In the genomic region with DNA sequence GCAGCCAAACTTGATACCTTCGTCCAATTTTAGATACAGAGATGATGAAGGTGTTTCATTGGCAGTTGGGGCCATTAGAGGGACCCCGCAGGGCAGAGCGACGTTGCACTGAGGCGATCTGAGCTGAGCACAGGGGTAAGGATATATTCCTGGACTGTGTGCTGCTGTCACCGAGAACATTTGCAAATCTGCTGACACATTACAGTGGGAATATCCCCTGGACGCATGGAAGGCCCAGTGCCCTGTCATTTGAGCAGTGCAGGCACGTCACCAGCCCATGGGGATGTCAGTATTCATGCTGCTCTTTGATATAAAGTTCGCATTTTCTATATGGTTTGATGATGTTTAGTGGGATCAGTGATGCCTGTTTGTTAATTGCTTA, we compare ENCODE assay signal across 8 cellular contexts. TPM values are rescaled to one million over a fixed set of nuclear protein-coding genes. Genes with fewer than 3 reads are reported as not detected.
A peak's percentile ranks its signal among the peaks of the same experiment; 100 is the strongest.
DNase-seq lines count a peak whose midpoint lies in the region; ATAC-seq and TF ChIP-seq lines count a peak whose summit lies in the region.

No MANE protein-coding gene starts in this region.

- intact Hi-C loops in left ventricle myocardium inferior (cut with micrococcal nuclease): loop anchor here (5.0 to 10.0 kb wide), 2 partner anchors 889 to 1637 kb away; partner anchors contain the start of gene RND3
- intact Hi-C loops in tibial artery (cut with DNase I; ENCODE audit: low total_unique reads): loop anchor here (5.0 to 10.0 kb wide), 3 partner anchors 1017 to 1637 kb away; no protein-coding TSS in a partner anchor

- no peak overlapping the region for H3K27ac ChIP-seq in left ventricle myocardium inferior (replicated peaks)
- no peak overlapping the region for H3K27ac ChIP-seq in tibial artery

- H3K36me3 ChIP-seq in left ventricle myocardium inferior: no peaks in the 10 kb centered on the region
- H3K36me3 ChIP-seq in tibial artery: no peaks in the 10 kb centered on the region

- H3K9me3 ChIP-seq in left ventricle myocardium inferior (replicated peaks) (peaks cover 7% of the 10 kb centered on the region), tibial artery (peaks cover 0 to 9% (median 3%) of the 10 kb centered on the region in 3 donors)

- ATAC-seq in GM18519 (IDR thresholded peaks at IDR 0.05; ENCODE audit: low FRiP score, unreplicated experiment) (no peak), GM21381 (IDR thresholded peaks at IDR 0.05; ENCODE audit: unreplicated experiment) (no peak)

- no peaks in the 10 kb centered on the region for H3K27me3 ChIP-seq in left ventricle myocardium inferior (ENCODE audit: low read depth)
- H3K27me3 ChIP-seq in tibial artery: no peaks in the 10 kb centered on the region

- TF ChIP-seq CTCF in left ventricle myocardium inferior (IDR thresholded peaks at IDR 0.05; ENCODE audit: borderline replicate concordance) (no peak), tibial artery (IDR thresholded peaks at IDR 0.05) (no peak)

- peaks cover 5% of the 10 kb centered on the region for H3K4me1 ChIP-seq in left ventricle myocardium inferior
- H3K4me1 ChIP-seq in tibial artery: peaks cover 0 to 5% (median 2%) of the 10 kb centered on the region in 4 donors

- peak overlapping the region; percentile 39 for H3K4me3 ChIP-seq in left ventricle myocardium inferior
- peak overlapping the region; percentile 34 to 37 for H3K4me3 ChIP-seq in tibial artery

- DNase-seq in activated naive CD4-positive, alpha-beta T cell treated with anti-CD3 and anti-CD28 coated beads, Interleukin-2, amount 50 U/mL, for 16 hours: peak; percentile 9
- DNase-seq in activated naive CD4-positive, alpha-beta T cell treated with Interleukin-2 at 50 U/mL for 16 hours: no peak
- DNase-seq in RPMI7951 (ENCODE audit: low read depth) (peak; percentile 57), left ventricle myocardium inferior (no peak), tibial artery (no peak), GDM1 (lab: John Stamatoyannopoulos, UW) (no peak)

RNA-seq across cellular contexts. Expression of gene MMADHC, which starts 10.4 kb away (rescaled TPM):
- 391 and 396 TPM in 2 replicates for total RNA-seq in RPMI7951 (2014; rRNA removed; shearing (Covaris generic))
- 109 TPM for total RNA-seq in left ventricle myocardium inferior

Comparison
In these comparisons a context has a peak if more than half of its experiments do, and no peak if none do; other contexts are left out.
1. DNase-seq: peak in activated naive CD4-positive, alpha-beta T cell treated with anti-CD3 and anti-CD28 coated beads, Interleukin-2, amount 50 U/mL, for 16 hours (single experiment) and RPMI7951 (single experiment); none in activated naive CD4-positive, alpha-beta T cell treated with Interleukin-2 at 50 U/mL for 16 hours (single experiment), left ventricle myocardium inferior (single experiment), tibial artery (0 of 2) and GDM1 (single experiment).